ENCODE assay signal across 3 cellular contexts in the genomic region with DNA sequence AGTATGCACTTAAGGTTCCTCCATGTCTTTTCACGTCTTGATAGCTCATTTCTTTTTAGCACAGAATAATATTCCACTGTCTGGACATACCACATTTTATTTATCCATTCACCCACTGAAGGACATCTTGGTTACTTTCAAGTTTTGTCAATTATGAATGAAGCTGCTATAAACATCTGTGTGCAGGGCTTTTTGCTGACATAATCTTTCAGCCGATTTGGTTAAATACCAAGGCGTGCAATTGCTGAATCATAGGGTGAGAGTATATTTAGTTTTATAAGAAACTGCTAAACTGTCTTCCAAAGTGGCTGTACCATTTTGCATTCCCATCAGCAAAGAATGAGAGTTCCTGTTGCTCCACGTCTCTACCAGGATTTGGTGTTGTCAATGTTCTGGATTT.
TF ChIP-seq lines count a peak whose summit lies in the region.

No MANE protein-coding gene starts in this region.

TF ChIP-seq in SK-N-SH treated with all-trans-retinoic acid at 6 μM for 48 hours, 23 proteins besides CTCF, POLR2A, EP300 and RAD21:
- TF ChIP-seq SNAI2 (CRISPR knock-in tag; IDR thresholded peaks at IDR 0.05) (no peak), ZNF8 (CRISPR knock-in tag; IDR thresholded peaks at IDR 0.05) (peak; percentile 57; the same call in 1 of the 2 replicates)

TF ChIP-seq in SK-N-SH, 30 proteins besides CTCF, POLR2A, EP300 and RAD21:
- no peak for TF ChIP-seq JUND (IDR thresholded peaks at IDR 0.05)
- TF ChIP-seq RCOR1 (IDR thresholded peaks at IDR 0.05; ENCODE audit: low read length): no peak
- no peak for TF ChIP-seq GABPA (IDR thresholded peaks at IDR 0.05; ENCODE audit: low read depth)
- TF ChIP-seq GATA2 (CRISPR knock-in tag; IDR thresholded peaks at IDR 0.05): no peak

TF ChIP-seq in IMR-90, 13 proteins besides CTCF, POLR2A, EP300 and RAD21:
- TF ChIP-seq MAFK (IDR thresholded peaks at IDR 0.05; ENCODE audit: low read depth, low read length): peak; percentile 20; the same call in 1 of the 2 replicates
- TF ChIP-seq RFX5 (IDR thresholded peaks at IDR 0.05; ENCODE audit: low read depth, low read length): no peak
- TF ChIP-seq, protein P1, sequence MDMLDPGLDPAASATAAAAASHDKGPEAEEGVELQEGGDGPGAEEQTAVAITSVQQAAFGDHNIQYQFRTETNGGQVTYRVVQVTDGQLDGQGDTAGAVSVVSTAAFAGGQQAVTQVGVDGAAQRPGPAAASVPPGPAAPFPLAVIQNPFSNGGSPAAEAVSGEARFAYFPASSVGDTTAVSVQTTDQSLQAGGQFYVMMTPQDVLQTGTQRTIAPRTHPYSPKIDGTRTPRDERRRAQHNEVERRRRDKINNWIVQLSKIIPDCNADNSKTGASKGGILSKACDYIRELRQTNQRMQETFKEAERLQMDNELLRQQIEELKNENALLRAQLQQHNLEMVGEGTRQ (IDR thresholded peaks at IDR 0.05; ENCODE audit: low read depth, low read length): no peak
